ENCODE assay signal across 10 cellular contexts in genomic region chr7:134293029-134293740, GRCh38. TPM values are rescaled to one million over a fixed set of nuclear protein-coding genes. Genes with fewer than 3 reads are reported as not detected.
DNase-seq lines count a peak whose midpoint lies in the region; ATAC-seq and TF ChIP-seq lines count a peak whose summit lies in the region.
"Had no signal": no experiment of that assay in that cellular context is flagged by ENCODE, and none has a peak within 500 bp of the region (broad histone marks: within the 10 kb centered on the region; RNA-seq: fewer than 3 reads in every experiment).

No MANE protein-coding gene starts in this region.

- H3K27ac ChIP-seq in gastrocnemius medialis = no peak overlapping the region

- ATAC-seq in GM19328 (IDR thresholded peaks at IDR 0.05; ENCODE audit: unreplicated experiment) (peak; percentile 100), HG03025 (IDR thresholded peaks at IDR 0.05; ENCODE audit: low FRiP score, unreplicated experiment) (peak; percentile 100), gastrocnemius medialis (peak; percentile 33 to 55)

- intact Hi-C loops in gastrocnemius medialis (cut with DNase I; ENCODE audit: low total_unique reads) = no loop called here

- no peaks in the 10 kb centered on the region for H3K9me3 ChIP-seq in gastrocnemius medialis

- no peaks in the 10 kb centered on the region for H3K27me3 ChIP-seq in gastrocnemius medialis

- H3K36me3 ChIP-seq in gastrocnemius medialis = peaks cover 0 to 46% of the 10 kb centered on the region in 2 donors

- no peak for TF ChIP-seq CTCF in gastrocnemius medialis (IDR thresholded peaks at IDR 0.05 in 4 of 5, conservative IDR thresholded peaks at IDR 0.05 in 1 of 5)

- peaks cover 0 to 6% of the 10 kb centered on the region in 2 donors for H3K4me1 ChIP-seq in gastrocnemius medialis

- in situ Hi-C loops in gastrocnemius medialis (cut with MboI; ENCODE audit: low sequenced_read_pairs in 4 of 4) = no loop called here

- no peak for TF ChIP-seq POLR2A in gastrocnemius medialis (IDR thresholded peaks at IDR 0.05)

- peak; percentile 40 for DNase-seq in SKM-1 (lab: John Stamatoyannopoulos, UW; ENCODE audit: unreplicated experiment)
- DNase-seq in gastrocnemius medialis = no peak
- DNase-seq in stimulated activated CD4-positive, alpha-beta T cell treated with anti-CD3 and anti-CD28 coated beads, Interleukin-4, amount 100 ng/mL, for 4 hours = no peak
- no peak for DNase-seq in activated CD8-positive, alpha-beta memory T cell treated with anti-CD3 and anti-CD28 coated beads, Interleukin-2, amount 50 U/mL, for 48 hours
- no peak for DNase-seq in activated CD8-positive, alpha-beta memory T cell treated with anti-CD3 and anti-CD28 coated beads for 24 hours
- DNase-seq in activated CD4-positive, alpha-beta T cell treated with anti-CD3 and anti-CD28 coated beads, Interleukin-2, amount 50 U/mL, for 4 hours = no peak
- DNase-seq: HFFc6, natural killer cell had no signal

- H3K4me3 ChIP-seq in gastrocnemius medialis = no peak overlapping the region

RNA-seq across cellular contexts. Expression of gene SLC35B4, which starts 23.5 kb away (rescaled TPM):
- 1 to 10 TPM; 1.7 to 5.0 (median 2.3) TPM for total RNA-seq in gastrocnemius medialis

Comparison
In these comparisons a context has a peak if more than half of its experiments do, and no peak if none do; other contexts are left out.
1. ATAC-seq: peak in every context shown above with its lines; median percentile 100 in GM19328; 100 in HG03025; 44 in gastrocnemius medialis.